1 cellular context compared by ENCODE assay signal in genomic region chr17:75090871-75091854, GRCh38.
TF ChIP-seq lines count a peak whose summit lies in the region.

No MANE protein-coding gene starts in this region.

TF ChIP-seq in SK-N-SH treated with all-trans-retinoic acid at 6 μM for 48 hours, 23 proteins besides CTCF, POLR2A, EP300 and RAD21 (continued from another document):
- TF ChIP-seq GLIS3 (CRISPR knock-in tag; IDR thresholded peaks at IDR 0.05) (no peak), ESRRG (CRISPR knock-in tag; IDR thresholded peaks at IDR 0.05) (no peak), CSDC2 (CRISPR knock-in tag; IDR thresholded peaks at IDR 0.05) (no peak), PPARA (CRISPR knock-in tag; IDR thresholded peaks at IDR 0.05; ENCODE audit: borderline replicate concordance) (no peak), RARB (CRISPR knock-in tag; IDR thresholded peaks at IDR 0.05) (no peak), ZNF70 (CRISPR knock-in tag; IDR thresholded peaks at IDR 0.05) (no peak), ARNTL (CRISPR knock-in tag; IDR thresholded peaks at IDR 0.05; ENCODE audit: borderline replicate concordance, low read depth) (no peak), OSR1 (CRISPR knock-in tag; IDR thresholded peaks at IDR 0.05) (no peak), CREB5 (CRISPR knock-in tag; IDR thresholded peaks at IDR 0.05; ENCODE audit: low read depth) (no peak)
